In genomic region chr3:133124511-133124910, GRCh38 we compare ENCODE assay signal across 14 cellular contexts.
DNase-seq lines count a peak whose midpoint lies in the region; ATAC-seq and TF ChIP-seq lines count a peak whose summit lies in the region.
"Had no signal": no experiment of that assay in that cellular context is flagged by ENCODE, and none has a peak within 500 bp of the region (broad histone marks: within the 10 kb centered on the region; RNA-seq: fewer than 3 reads in every experiment).

No MANE protein-coding gene starts in this region.

- H3K9ac ChIP-seq in mammary epithelial cell (ENCODE audit: insufficient read depth, low read length) = no peak overlapping the region
- H3K9ac ChIP-seq: parathyroid adenoma had no signal

- in situ Hi-C loops in astrocyte of the cerebellum (cut with HindIII; ENCODE audit: low sequenced_read_pairs) (no loop called here), mammary epithelial cell (cut with MboI; ENCODE audit: low sequenced_read_pairs in 2 of 2) (no loop called here)

- TF ChIP-seq CTCF in astrocyte of the cerebellum (IDR thresholded peaks at IDR 0.05; ENCODE audit: low read depth, low read length, missing control alignments) = no peak
- no peak for TF ChIP-seq CTCF in thoracic aorta (IDR thresholded peaks at IDR 0.05)
- TF ChIP-seq CTCF in mammary epithelial cell (conservative IDR thresholded peaks at IDR 0.05 in 1 of 2, IDR thresholded peaks at IDR 0.05 in 1 of 2; ENCODE audit: extremely low read depth in 1 of 2, insufficient read depth in 1 of 2, low read depth in 1 of 2, low read length in 2 of 2) = no peak

- H3K4me1 ChIP-seq in right cardiac atrium (ENCODE audit: control insufficient read depth, insufficient read depth, low read length) (peaks cover 2% of the 10 kb centered on the region), thoracic aorta (ENCODE audit: control insufficient read depth in 1 of 2, low read depth in 2 of 2) (peaks cover 0 to 13% of the 10 kb centered on the region in 2 donors), mammary epithelial cell (ENCODE audit: insufficient read depth, low read length) (no peaks in the 10 kb centered on the region)
- H3K4me1 ChIP-seq: parathyroid adenoma had no signal

- WGBS in right cardiac atrium = 24% methylated on average over 6 of the region's 6 CpGs
- WGBS in mammary epithelial cell (ENCODE audit: low coverage, missing lambda C conversion rate) = 15% methylated on average over 6 of the region's 6 CpGs

- H2AFZ ChIP-seq in mammary epithelial cell (ENCODE audit: low read depth, low read length) = no peak overlapping the region
- H2AFZ ChIP-seq: parathyroid adenoma had no signal

- CTCF ChIA-PET in mammary epithelial cell (lab: Charles Lee; ENCODE audit: low non-redundant PET) = no interaction called here

- intact Hi-C loops in right cardiac atrium (cut with DNase I) (no loop called here), mammary epithelial cell (cut with micrococcal nuclease) (no loop called here)

- no TSS peak for BruUV-seq in mammary epithelial cell (replicated peaks; lab: Mats Ljungman, UMichigan)

- H3K9me3 ChIP-seq in right cardiac atrium (ENCODE audit: control insufficient read depth, low read length) (no peaks in the 10 kb centered on the region), thoracic aorta (no peaks in the 10 kb centered on the region), mammary epithelial cell (replicated peaks; ENCODE audit: insufficient read depth, low read length) (no peaks in the 10 kb centered on the region)
- H3K9me3 ChIP-seq: MG63 had no signal

- H3K4me2 ChIP-seq in mammary epithelial cell (ENCODE audit: insufficient read depth, low read depth, low read length) = no peak overlapping the region

- no peak overlapping the region for H3K4me3 ChIP-seq in astrocyte of the cerebellum (ENCODE audit: low read depth, low read length)
- no peak overlapping the region for H3K4me3 ChIP-seq in right cardiac atrium (ENCODE audit: low read length)
- peak overlapping the region; percentile 10 for H3K4me3 ChIP-seq in thoracic aorta
- H3K4me3 ChIP-seq in mammary epithelial cell (replicated peaks in 1 of 3; ENCODE audit: insufficient read depth in 1 of 3, low read depth in 2 of 3, low read length in 3 of 3) = no peak overlapping the region
- H3K4me3 ChIP-seq: MG63 had no signal

- H3K36me3 ChIP-seq in thoracic aorta = no peaks in the 10 kb centered on the region
- no peaks in the 10 kb centered on the region for H3K36me3 ChIP-seq in mammary epithelial cell (ENCODE audit: insufficient read depth, low read length)
- H3K36me3 ChIP-seq: MG63 had no signal

- no peaks in the 10 kb centered on the region for H4K20me1 ChIP-seq in mammary epithelial cell (ENCODE audit: insufficient read depth, low read length)

- H3K27me3 ChIP-seq in right cardiac atrium (ENCODE audit: control insufficient read depth, insufficient read depth) = no peaks in the 10 kb centered on the region
- no peaks in the 10 kb centered on the region for H3K27me3 ChIP-seq in thoracic aorta (replicated peaks; ENCODE audit: insufficient read depth)
- H3K27me3 ChIP-seq in mammary epithelial cell (ENCODE audit: insufficient read depth, low read length) = peaks cover 4% of the 10 kb centered on the region
- H3K27me3 ChIP-seq: MG63 had no signal

- no peak overlapping the region for H3K27ac ChIP-seq in right cardiac atrium (ENCODE audit: low read length)
- H3K27ac ChIP-seq in thoracic aorta = peak overlapping the region in 1 of 2 donors; percentile 4
- no peak overlapping the region for H3K27ac ChIP-seq in mammary epithelial cell (ENCODE audit: insufficient read depth, low read depth, low read length)
- H3K27ac ChIP-seq: parathyroid adenoma had no signal

- dilution Hi-C loops in mammary epithelial cell (cut with HindIII; ENCODE audit: low sequenced_read_pairs) = no loop called here

- DNase-seq in NCI-H446 (lab: John Stamatoyannopoulos, UW) = peak; percentile 71 to 75
- peak; percentile 43 for DNase-seq in astrocyte of the cerebellum (ENCODE audit: low read depth)
- DNase-seq in right cardiac atrium = peak; percentile 51 to 78 (median 76)
- DNase-seq in thoracic aorta (ENCODE audit: low spot score) = no peak
- no peak for DNase-seq in activated CD8-positive, alpha-beta memory T cell treated with anti-CD3 and anti-CD28 coated beads, Interleukin-2, amount 50 U/mL, for 4 hours
- no peak for DNase-seq in NOMO-1 treated with DMSO at 0.1 percent for 48 hours (lab: John Stamatoyannopoulos, UW; ENCODE audit: unreplicated experiment)
- DNase-seq in mammary epithelial cell = no peak
- DNase-seq: activated CD4-positive, CD25-positive, alpha-beta regulatory T cell treated with anti-CD3 and anti-CD28 coated beads, Interleukin-2, amount 50 U/mL, for 72 hours; DMS153; MG63; NCI-H526; stimulated activated naive CD8-positive, alpha-beta T cell treated with anti-CD3 and anti-CD28 coated beads, Interleukin-15, Interleukin-2, amounts not matched to agents 100 U/mL and 50 U/mL, for 24 hours had no signal

- peak; percentile 90 to 94 for ATAC-seq in right cardiac atrium
- peak; percentile 42 for ATAC-seq in thoracic aorta (ENCODE audit: insufficient number of reproducible peaks, low FRiP score, low read depth)
- ATAC-seq: left lobe of liver; stimulated activated naive CD8-positive, alpha-beta T cell treated with anti-CD3 and anti-CD28 coated beads, Interleukin-15, Interleukin-2, amounts not matched to agents 100 U/mL and 50 U/mL, for 24 hours had no signal

- H3K79me2 ChIP-seq in mammary epithelial cell (ENCODE audit: insufficient read depth, low read length) = no peaks in the 10 kb centered on the region
- H3K79me2 ChIP-seq: parathyroid adenoma had no signal

Comparison
In these comparisons a context has a peak if more than half of its experiments do, and no peak if none do; other contexts are left out.
1. DNase-seq: peak in NCI-H446 (2 of 2), astrocyte of the cerebellum (single experiment) and right cardiac atrium (3 of 3); none in thoracic aorta (single experiment), activated CD8-positive, alpha-beta memory T cell treated with anti-CD3 and anti-CD28 coated beads, Interleukin-2, amount 50 U/mL, for 4 hours (single experiment), NOMO-1 treated with DMSO at 0.1 percent for 48 hours (single experiment) and mammary epithelial cell (single experiment).